Comparison of ENCODE assay signal across 12 cellular contexts in the genomic region with DNA sequence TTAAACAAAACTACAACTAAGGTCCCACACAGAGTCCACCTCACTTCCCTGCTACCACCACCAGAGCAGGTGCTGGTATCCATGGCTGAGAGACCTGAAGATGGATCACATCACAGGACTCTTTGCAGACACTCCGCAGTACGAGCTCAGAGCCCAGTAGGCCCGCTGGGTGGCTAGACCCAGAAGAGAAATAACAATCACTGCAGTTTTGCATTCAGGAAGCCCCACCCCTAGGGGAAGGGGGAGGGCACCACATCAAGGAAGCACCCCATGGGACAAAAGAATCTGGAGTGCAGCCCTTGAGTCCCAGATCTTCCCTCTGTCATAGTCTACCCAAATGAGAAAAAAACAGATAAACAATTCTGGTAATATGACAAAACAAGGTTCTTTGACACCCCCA. TPM values are rescaled to one million over a fixed set of nuclear protein-coding genes. Genes with fewer than 3 reads are reported as not detected.
DNase-seq lines count a peak whose midpoint lies in the region; ATAC-seq and TF ChIP-seq lines count a peak whose summit lies in the region.
"Had no signal": no experiment of that assay in that cellular context is flagged by ENCODE, and none has a peak within 500 bp of the region (broad histone marks: within the 10 kb centered on the region; RNA-seq: fewer than 3 reads in every experiment).

No MANE protein-coding gene starts in this region.

- CTCF ChIA-PET in HCT116 (lab: Charles Lee): interaction anchor here (0.8 kb wide), 2 partner anchors 50 to 68 kb away, joined by 3 to 4 read pairs; no protein-coding TSS in a partner anchor

- no peak for TF ChIP-seq CTCF in heart right ventricle (IDR thresholded peaks at IDR 0.05)
- TF ChIP-seq CTCF in right atrium auricular region (IDR thresholded peaks at IDR 0.05): no peak
- TF ChIP-seq CTCF in HCT116 (IDR thresholded peaks at IDR 0.05 in 2 of 3, conservative IDR thresholded peaks at IDR 0.05 in 1 of 3; ENCODE audit: borderline replicate concordance in 1 of 3, insufficient read depth in 1 of 3, low read depth in 2 of 3, low read length in 2 of 3): no peak
- TF ChIP-seq CTCF in type B pancreatic cell (conservative IDR thresholded peaks at IDR 0.05): no peak
- TF ChIP-seq CTCF in nephron progenitor cell (IDR thresholded peaks at IDR 0.05): no peak

- H4K20me1 ChIP-seq in HCT116 (ENCODE audit: insufficient read depth): no peaks in the 10 kb centered on the region
- H4K20me1 ChIP-seq: BLaER1 treated with 17β-estradiol and CSF1 and Interleukin-3, amounts not matched to agents 10 nM and 100 nM had no signal

- no peaks in the 10 kb centered on the region for H3K9me2 ChIP-seq in HCT116 (ENCODE audit: insufficient read depth)

- H3K4me1 ChIP-seq in heart right ventricle (peaks cover 0 to 20% (median 7%) of the 10 kb centered on the region in 9 donors), right atrium auricular region (no peaks in the 10 kb centered on the region), HCT116 (ENCODE audit: control insufficient read depth in 1 of 2, insufficient read depth in 2 of 2, low read length in 2 of 2) (peaks cover 0 to 2% of the 10 kb centered on the region in 2 experiments; a peak in 1 of 4 replicates)

- WGBS in heart right ventricle, 2 donors: 69 to 79% methylated on average over 3 of the region's 3 CpGs

- no peaks in the 10 kb centered on the region for H3K36me3 ChIP-seq in heart right ventricle
- no peaks in the 10 kb centered on the region for H3K36me3 ChIP-seq in right atrium auricular region
- no peaks in the 10 kb centered on the region for H3K36me3 ChIP-seq in HCT116 (ENCODE audit: control insufficient read depth in 1 of 2, insufficient read depth in 2 of 2, low read length in 2 of 2)
- H3K36me3 ChIP-seq: BLaER1 treated with 17β-estradiol and CSF1 and Interleukin-3, amounts not matched to agents 10 nM and 100 nM had no signal

- H2AFZ ChIP-seq in HCT116 (ENCODE audit: low read depth, low read length, poor library complexity, severe bottlenecking): no peak overlapping the region

- H3K4me3 ChIP-seq in heart right ventricle: peak overlapping the region in 2 of 10 donors; percentile 8 to 10
- H3K4me3 ChIP-seq in right atrium auricular region: no peak overlapping the region
- no peak overlapping the region for H3K4me3 ChIP-seq in HCT116 (replicated peaks in 1 of 2; ENCODE audit: low read depth in 1 of 2, low read length in 2 of 2)
- H3K4me3 ChIP-seq: BLaER1 treated with 17β-estradiol and CSF1 and Interleukin-3, amounts not matched to agents 10 nM and 100 nM had no signal

- ATAC-seq in heart right ventricle: peak in 5 of 8 donors; percentile 36 to 67 (median 49)
- peak; percentile 30; the same call in 1 of the 2 replicates for ATAC-seq in HCT116
- peak; percentile 41 for ATAC-seq in left ventricle myocardium superior
- no peak for ATAC-seq in HG03097 (IDR thresholded peaks at IDR 0.05; ENCODE audit: low FRiP score, unreplicated experiment)

- H3K27me3 ChIP-seq in heart right ventricle (peaks cover 0 to 5% (median 0%) of the 10 kb centered on the region in 7 donors), right atrium auricular region (no peaks in the 10 kb centered on the region), HCT116 (ENCODE audit: insufficient read depth, low read length) (peaks cover 7% of the 10 kb centered on the region; the same call in 1 of the 2 replicates)
- H3K27me3 ChIP-seq: BLaER1 treated with 17β-estradiol and CSF1 and Interleukin-3, amounts not matched to agents 10 nM and 100 nM had no signal

- no peak for TF ChIP-seq RAD21 in HCT116 (IDR thresholded peaks at IDR 0.05; ENCODE audit: low read depth)

- no TSS peak for BruUV-seq in HCT116 (replicated peaks; lab: Mats Ljungman, UMichigan)

- H3K27ac ChIP-seq in heart right ventricle: peak overlapping the region in 9 of 10 donors; percentile 30 to 86 (median 60)
- H3K27ac ChIP-seq in right atrium auricular region: peak overlapping the region in 1 of 2 donors; percentile 45
- H3K27ac ChIP-seq in HCT116 (ENCODE audit: low read depth, low read length): no peak overlapping the region
- H3K27ac ChIP-seq: BLaER1 treated with 17β-estradiol and CSF1 and Interleukin-3, amounts not matched to agents 10 nM and 100 nM had no signal

- no peak overlapping the region for H3K4me2 ChIP-seq in HCT116 (ENCODE audit: low read length)
- H3K4me2 ChIP-seq: BLaER1 treated with 17β-estradiol and CSF1 and Interleukin-3, amounts not matched to agents 10 nM and 100 nM had no signal

- intact Hi-C loops in heart right ventricle (cut with DNase I): no loop called here
- intact Hi-C loops in HCT116 (cut with micrococcal nuclease): no loop called here
- intact Hi-C loops in left ventricle myocardium superior (cut with micrococcal nuclease): no loop called here

- RAD21 ChIA-PET in HCT116 (lab: Charles Lee; ENCODE audit: low non-redundant PET in 1 of 2, low total read pairs in 2 of 2, uncharacterized antibody in 2 of 2, unreplicated experiment in 2 of 2): no interaction called here

- H3K9ac ChIP-seq in HCT116 (ENCODE audit: low read length): no peak overlapping the region
- H3K9ac ChIP-seq: BLaER1 treated with 17β-estradiol and CSF1 and Interleukin-3, amounts not matched to agents 10 nM and 100 nM had no signal

- H3K79me2 ChIP-seq in HCT116 (ENCODE audit: insufficient read depth, low read length): no peaks in the 10 kb centered on the region

- H3K4me3 Mint-ChIP-seq in type B pancreatic cell (peak overlapping the region; percentile 68), nephron progenitor cell (no peak overlapping the region)
- H3K4me3 Mint-ChIP-seq: CD4-positive, CD25-positive, alpha-beta regulatory T cell had no signal

- H3K9me3 ChIP-seq in heart right ventricle (peaks cover 0 to 30% (median 5%) of the 10 kb centered on the region in 11 donors), right atrium auricular region (peaks cover 0 to 6% of the 10 kb centered on the region in 2 donors), HCT116 (ENCODE audit: control insufficient read depth in 1 of 2, insufficient read depth in 1 of 2, low read depth in 1 of 2, low read length in 2 of 2) (no peaks in the 10 kb centered on the region)

- H3K36me3 Mint-ChIP-seq in type B pancreatic cell (peaks cover 5% of the 10 kb centered on the region), nephron progenitor cell (ENCODE audit: low read depth) (no peaks in the 10 kb centered on the region)

- TF ChIP-seq POLR2A in HCT116 (IDR thresholded peaks at IDR 0.05; ENCODE audit: borderline replicate concordance, extremely low read depth, insufficient read depth, insufficient read length): no peak

- POLR2A ChIA-PET in HCT116 (lab: Charles Lee): interaction anchor here (1.7 kb wide), 1 partner anchor 24 kb away, joined by 5 read pairs; no protein-coding TSS in a partner anchor

- peak; percentile 11 to 13 for DNase-seq in heart right ventricle
- DNase-seq in right atrium auricular region (ENCODE audit: low spot score): no peak
- DNase-seq in HCT116 (ENCODE audit: low read depth, low spot score): no peak
- DNase-seq in left ventricle myocardium superior: peak; percentile 34
- no peak for DNase-seq in type B pancreatic cell (ENCODE audit: extremely low spot score, unreplicated experiment)
- DNase-seq in nephron progenitor cell: no peak
- DNase-seq: ACHN; CD4-positive, CD25-positive, alpha-beta regulatory T cell had no signal

- H3K27me3 Mint-ChIP-seq in type B pancreatic cell (no peaks in the 10 kb centered on the region), nephron progenitor cell (ENCODE audit: low read depth, poor library complexity) (no peaks in the 10 kb centered on the region)

- no peaks in the 10 kb centered on the region for H3K9me3 Mint-ChIP-seq in type B pancreatic cell
- H3K9me3 Mint-ChIP-seq in nephron progenitor cell: peaks cover 36% of the 10 kb centered on the region

- peaks cover 13% of the 10 kb centered on the region for H3K4me1 Mint-ChIP-seq in type B pancreatic cell (ENCODE audit: unreplicated experiment)
- peaks cover 14% of the 10 kb centered on the region for H3K4me1 Mint-ChIP-seq in nephron progenitor cell

- H3K27ac Mint-ChIP-seq in type B pancreatic cell (peak overlapping the region; percentile 87), nephron progenitor cell (no peak overlapping the region)
- H3K27ac Mint-ChIP-seq: CD4-positive, CD25-positive, alpha-beta regulatory T cell had no signal

TF ChIP-seq in HCT116, 20 proteins besides CTCF, POLR2A, EP300 and RAD21 (continues in another document):
- TF ChIP-seq, protein P1, sequence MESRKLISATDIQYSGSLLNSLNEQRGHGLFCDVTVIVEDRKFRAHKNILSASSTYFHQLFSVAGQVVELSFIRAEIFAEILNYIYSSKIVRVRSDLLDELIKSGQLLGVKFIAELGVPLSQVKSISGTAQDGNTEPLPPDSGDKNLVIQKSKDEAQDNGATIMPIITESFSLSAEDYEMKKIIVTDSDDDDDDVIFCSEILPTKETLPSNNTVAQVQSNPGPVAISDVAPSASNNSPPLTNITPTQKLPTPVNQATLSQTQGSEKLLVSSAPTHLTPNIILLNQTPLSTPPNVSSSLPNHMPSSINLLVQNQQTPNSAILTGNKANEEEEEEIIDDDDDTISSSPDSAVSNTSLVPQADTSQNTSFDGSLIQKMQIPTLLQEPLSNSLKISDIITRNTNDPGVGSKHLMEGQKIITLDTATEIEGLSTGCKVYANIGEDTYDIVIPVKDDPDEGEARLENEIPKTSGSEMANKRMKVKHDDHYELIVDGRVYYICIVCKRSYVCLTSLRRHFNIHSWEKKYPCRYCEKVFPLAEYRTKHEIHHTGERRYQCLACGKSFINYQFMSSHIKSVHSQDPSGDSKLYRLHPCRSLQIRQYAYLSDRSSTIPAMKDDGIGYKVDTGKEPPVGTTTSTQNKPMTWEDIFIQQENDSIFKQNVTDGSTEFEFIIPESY (IDR thresholded peaks at IDR 0.05; ENCODE audit: extremely low read depth, insufficient replicate concordance, low read length): no peak
- TF ChIP-seq TCF7L2 (IDR thresholded peaks at IDR 0.05; ENCODE audit: borderline replicate concordance, extremely low read depth, insufficient read depth, insufficient read length) (no peak), FOSL1 (IDR thresholded peaks at IDR 0.05; ENCODE audit: low read depth) (no peak)

RNA-seq across cellular contexts. Expression of a gene that starts 56.9 kb away (rescaled TPM):
- total RNA-seq in heart right ventricle: under 1 TPM in 1 of 10 donors, not detected in 9; 0.09 TPM
- not detected for polyA plus RNA-seq in heart right ventricle
- total RNA-seq in right atrium auricular region: not detected
- 0.57 TPM for total RNA-seq in HCT116 (2021; ENCODE audit: unreplicated experiment)
- polyA plus RNA-seq in HCT116 (2012): 0.16 and 0.22 TPM in 2 replicates
- not detected for total RNA-seq in left ventricle myocardium superior
- 0.10 and 0.34 TPM in 2 replicates for total RNA-seq in type B pancreatic cell (ENCODE audit: low replicate concordance)
- total RNA-seq: A172; CD4-positive, CD25-positive, alpha-beta regulatory T cell; HT-29 had no signal

Comparison
In these comparisons a context has a peak if more than half of its experiments do, and no peak if none do; other contexts are left out.
1. DNase-seq: peak in heart right ventricle (2 of 2) and left ventricle myocardium superior (single experiment); none in right atrium auricular region (single experiment), HCT116 (single experiment), type B pancreatic cell (single experiment) and nephron progenitor cell (single experiment).